ENCODE assay signal across 23 cellular contexts in the genomic region with DNA sequence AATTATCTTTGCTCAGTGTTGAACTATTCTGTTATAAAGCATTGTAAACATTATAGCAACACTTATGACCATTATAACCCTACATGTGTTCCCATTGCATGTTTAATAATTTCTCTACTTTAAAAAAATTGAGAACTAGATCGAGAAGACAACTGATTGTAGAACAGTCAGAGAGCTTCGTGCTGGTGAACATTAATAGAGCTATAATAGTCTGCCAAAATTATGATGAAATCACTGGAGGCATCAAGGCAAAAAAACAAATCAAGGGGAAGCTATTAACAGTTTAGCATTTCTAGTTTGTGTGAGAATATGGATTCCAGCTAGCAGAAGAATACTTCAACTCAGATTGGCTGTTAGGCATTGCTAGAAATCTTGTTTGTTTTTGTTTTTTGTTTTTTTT.
DNase-seq lines count a peak whose midpoint lies in the region; ATAC-seq, FAIRE-seq and TF ChIP-seq lines count a peak whose summit lies in the region.
"Had no signal": no experiment of that assay in that cellular context is flagged by ENCODE, and none has a peak within 500 bp of the region (broad histone marks: within the 10 kb centered on the region; RNA-seq: fewer than 3 reads in every experiment).

No MANE protein-coding gene starts in this region.

- BruUV-seq in endothelial cell of umbilical vein (replicated peaks; lab: Mats Ljungman, UMichigan): no TSS peak

- dilution Hi-C loops in endothelial cell of umbilical vein (cut with MboI; ENCODE audit: extremely low pct_ligation_motif_present, low sequenced_read_pairs): no loop called here

- H3K9me1 ChIP-seq in endothelial cell of umbilical vein (replicated peaks; ENCODE audit: control insufficient read depth, extremely low read depth, insufficient read depth, low read length): no peaks in the 10 kb centered on the region

- TF ChIP-seq CTCF in endothelial cell of umbilical vein (IDR thresholded peaks at IDR 0.05; ENCODE audit: extremely low read depth in 1 of 2, insufficient read depth in 1 of 2, low read depth in 1 of 2, low read length in 2 of 2) (no peak), right lobe of liver (IDR thresholded peaks at IDR 0.05) (no peak)

- ATAC-seq in left lobe of liver (peak; percentile 90), right lobe of liver (peak; percentile 49 to 82 (median 69))
- ATAC-seq in activated CD8-positive, alpha-beta memory T cell treated with anti-CD3 and anti-CD28 coated beads, Interleukin-2, amount 10 ng/mL, durations not matched to agents 7 days and 5 days: no peak
- no peak for ATAC-seq in stimulated activated effector memory CD8-positive, alpha-beta T cell treated with anti-CD3 and anti-CD28 coated beads, Interleukin-12 subunit alpha, Interleukin-12 subunit beta, amount 100 ng/mL, for 72 hours
- ATAC-seq: HCT116 had no signal

- H3K27ac Mint-ChIP-seq in activated CD8-positive, alpha-beta memory T cell treated with anti-CD3 and anti-CD28 coated beads, Interleukin-2, amount 10 ng/mL, durations not matched to agents 7 days and 5 days: no peak overlapping the region
- H3K27ac Mint-ChIP-seq in stimulated activated effector memory CD8-positive, alpha-beta T cell treated with anti-CD3 and anti-CD28 coated beads, Interleukin-12 subunit alpha, Interleukin-12 subunit beta, amount 100 ng/mL, for 72 hours: no peak overlapping the region
- H3K27ac Mint-ChIP-seq: CD14-positive monocyte; CD4-positive, alpha-beta T cell; CD8-positive, alpha-beta memory T cell had no signal

- WGBS in right lobe of liver (ENCODE audit: insufficient coverage, low coverage, low lambda C conversion rate, missing lambda C conversion rate): 26% methylated on average over 2 of the region's 2 CpGs

- no peak overlapping the region for H3K9ac ChIP-seq in endothelial cell of umbilical vein (replicated peaks; ENCODE audit: extremely low read depth, insufficient read depth, low read length)
- H3K9ac ChIP-seq: BLaER1 treated with 17β-estradiol and CSF1 and Interleukin-3, amounts not matched to agents 10 nM and 100 nM had no signal

- no peak overlapping the region for H3K4me2 ChIP-seq in endothelial cell of umbilical vein (ENCODE audit: insufficient read depth, low read length)
- H3K4me2 ChIP-seq: BLaER1 treated with 17β-estradiol and CSF1 and Interleukin-3, amounts not matched to agents 10 nM and 100 nM had no signal

- no peaks in the 10 kb centered on the region for H3K4me1 Mint-ChIP-seq in activated CD8-positive, alpha-beta memory T cell treated with anti-CD3 and anti-CD28 coated beads, Interleukin-2, amount 10 ng/mL, durations not matched to agents 7 days and 5 days
- H3K4me1 Mint-ChIP-seq in stimulated activated effector memory CD8-positive, alpha-beta T cell treated with anti-CD3 and anti-CD28 coated beads, Interleukin-12 subunit alpha, Interleukin-12 subunit beta, amount 100 ng/mL, for 72 hours: no peaks in the 10 kb centered on the region
- H3K4me1 Mint-ChIP-seq: CD14-positive monocyte had no signal

- POLR2A ChIA-PET in endothelial cell of umbilical vein (lab: Charles Lee): no interaction called here

- H3K9me3 Mint-ChIP-seq in activated CD8-positive, alpha-beta memory T cell treated with anti-CD3 and anti-CD28 coated beads, Interleukin-2, amount 10 ng/mL, durations not matched to agents 7 days and 5 days (ENCODE audit: low read depth): no peaks in the 10 kb centered on the region
- H3K9me3 Mint-ChIP-seq in stimulated activated effector memory CD8-positive, alpha-beta T cell treated with anti-CD3 and anti-CD28 coated beads, Interleukin-12 subunit alpha, Interleukin-12 subunit beta, amount 100 ng/mL, for 72 hours: no peaks in the 10 kb centered on the region
- H3K9me3 Mint-ChIP-seq: CD4-positive, alpha-beta T cell; CD8-positive, alpha-beta memory T cell; H9 had no signal

- no peak overlapping the region for H2AFZ ChIP-seq in endothelial cell of umbilical vein (ENCODE audit: low read depth, low read length)

- FAIRE-seq in endothelial cell of umbilical vein (lab: Jason Lieb, UNC): peak; percentile 52
- FAIRE-seq: D721Med, GM12891, GM18507 had no signal

- no peak overlapping the region for H3K4me3 Mint-ChIP-seq in activated CD8-positive, alpha-beta memory T cell treated with anti-CD3 and anti-CD28 coated beads, Interleukin-2, amount 10 ng/mL, durations not matched to agents 7 days and 5 days
- no peak overlapping the region for H3K4me3 Mint-ChIP-seq in stimulated activated effector memory CD8-positive, alpha-beta T cell treated with anti-CD3 and anti-CD28 coated beads, Interleukin-12 subunit alpha, Interleukin-12 subunit beta, amount 100 ng/mL, for 72 hours
- H3K4me3 Mint-ChIP-seq: CD14-positive monocyte; CD4-positive, alpha-beta T cell; CD8-positive, alpha-beta memory T cell; H9 had no signal

- H3K4me3 ChIP-seq in endothelial cell of umbilical vein (replicated peaks in 1 of 3; ENCODE audit: insufficient read depth in 1 of 3, low read depth in 1 of 3, low read length in 3 of 3) (no peak overlapping the region), right lobe of liver (no peak overlapping the region)
- H3K4me3 ChIP-seq: BLaER1 treated with 17β-estradiol and CSF1 and Interleukin-3, amounts not matched to agents 10 nM and 100 nM had no signal

- H3K9me3 ChIP-seq in endothelial cell of umbilical vein (replicated peaks; ENCODE audit: control insufficient read depth, insufficient read depth, low read length) (no peaks in the 10 kb centered on the region), right lobe of liver (no peaks in the 10 kb centered on the region)
- H3K9me3 ChIP-seq: BE2C; BLaER1 treated with 17β-estradiol and CSF1 and Interleukin-3, amounts not matched to agents 10 nM and 100 nM had no signal

- no peaks in the 10 kb centered on the region for H3K27me3 Mint-ChIP-seq in activated CD8-positive, alpha-beta memory T cell treated with anti-CD3 and anti-CD28 coated beads, Interleukin-2, amount 10 ng/mL, durations not matched to agents 7 days and 5 days
- H3K27me3 Mint-ChIP-seq: CD4-positive, alpha-beta T cell; CD8-positive, alpha-beta memory T cell had no signal

- no peaks in the 10 kb centered on the region for H3K79me2 ChIP-seq in endothelial cell of umbilical vein (ENCODE audit: control insufficient read depth, insufficient read depth, low read length)

- H3K27ac ChIP-seq in endothelial cell of umbilical vein (ENCODE audit: insufficient read depth, low read depth, low read length): no peak overlapping the region
- H3K27ac ChIP-seq in right lobe of liver: no peak overlapping the region
- H3K27ac ChIP-seq: BLaER1 treated with 17β-estradiol and CSF1 and Interleukin-3, amounts not matched to agents 10 nM and 100 nM had no signal

- H3K36me3 ChIP-seq in endothelial cell of umbilical vein (ENCODE audit: control insufficient read depth in 2 of 2, extremely low read depth in 1 of 2, insufficient read depth in 2 of 2, low read length in 2 of 2) (no peaks in the 10 kb centered on the region), right lobe of liver (no peaks in the 10 kb centered on the region)
- H3K36me3 ChIP-seq: BE2C; BLaER1 treated with 17β-estradiol and CSF1 and Interleukin-3, amounts not matched to agents 10 nM and 100 nM had no signal

- intact Hi-C loops in endothelial cell of umbilical vein (cut with micrococcal nuclease): no loop called here
- intact Hi-C loops in right lobe of liver (cut with DNase I): no loop called here

- H3K36me3 Mint-ChIP-seq in activated CD8-positive, alpha-beta memory T cell treated with anti-CD3 and anti-CD28 coated beads, Interleukin-2, amount 10 ng/mL, durations not matched to agents 7 days and 5 days: no peaks in the 10 kb centered on the region
- H3K36me3 Mint-ChIP-seq in stimulated activated effector memory CD8-positive, alpha-beta T cell treated with anti-CD3 and anti-CD28 coated beads, Interleukin-12 subunit alpha, Interleukin-12 subunit beta, amount 100 ng/mL, for 72 hours: no peaks in the 10 kb centered on the region
- H3K36me3 Mint-ChIP-seq: CD14-positive monocyte; CD8-positive, alpha-beta memory T cell had no signal

- H3K4me1 ChIP-seq in endothelial cell of umbilical vein (ENCODE audit: control insufficient read depth, extremely low read depth, insufficient read depth, low read length) (no peaks in the 10 kb centered on the region), right lobe of liver (peaks cover 0 to 3% (median 0%) of the 10 kb centered on the region in 4 donors)
- H3K4me1 ChIP-seq: BLaER1 treated with 17β-estradiol and CSF1 and Interleukin-3, amounts not matched to agents 10 nM and 100 nM had no signal

- CTCF ChIA-PET in endothelial cell of umbilical vein (lab: Charles Lee): no interaction called here
- CTCF ChIA-PET in activated CD8-positive, alpha-beta memory T cell treated with anti-CD3 and anti-CD28 coated beads, Interleukin-2, amount 10 ng/mL, durations not matched to agents 7 days and 5 days (lab: Charles Lee): no interaction called here

- no peaks in the 10 kb centered on the region for H4K20me1 ChIP-seq in endothelial cell of umbilical vein (replicated peaks; ENCODE audit: control insufficient read depth, extremely low read depth, insufficient read depth, low read length)
- H4K20me1 ChIP-seq: BLaER1 treated with 17β-estradiol and CSF1 and Interleukin-3, amounts not matched to agents 10 nM and 100 nM had no signal

- DNase-seq in GM03348 (ENCODE audit: low spot score) (peak; percentile 22), endothelial cell of umbilical vein (ENCODE audit: low read depth, low spot score) (no peak), left lobe of liver (ENCODE audit: low spot score) (no peak), right lobe of liver (no peak), ureter (ENCODE audit: low spot score) (no peak)
- DNase-seq in activated CD8-positive, alpha-beta memory T cell treated with anti-CD3 and anti-CD28 coated beads, Interleukin-2, amount 10 ng/mL, durations not matched to agents 7 days and 5 days: no peak
- no peak for DNase-seq in stimulated activated effector memory CD8-positive, alpha-beta T cell treated with anti-CD3 and anti-CD28 coated beads, Interleukin-12 subunit alpha, Interleukin-12 subunit beta, amount 100 ng/mL, for 72 hours (ENCODE audit: low spot score in 2 of 2)
- no peak for DNase-seq in activated CD4-positive, CD25-positive, alpha-beta regulatory T cell treated with anti-CD3 and anti-CD28 coated beads, Interleukin-2, amount 50 U/mL, for 72 hours
- DNase-seq: AML-193; BE2C; CD4-positive, alpha-beta T cell; CD8-positive, alpha-beta memory T cell; DMS 273 treated with DMSO at 0.1 percent for 48 hours; DMS79; EL; GDM1; H9 had no signal

- H3K27me3 ChIP-seq in endothelial cell of umbilical vein (ENCODE audit: control insufficient read depth in 2 of 2, insufficient read depth in 2 of 2, low read length in 2 of 2) (no peaks in the 10 kb centered on the region), right lobe of liver (no peaks in the 10 kb centered on the region)
- H3K27me3 ChIP-seq: BE2C; BLaER1 treated with 17β-estradiol and CSF1 and Interleukin-3, amounts not matched to agents 10 nM and 100 nM had no signal

- TF ChIP-seq POLR2A in endothelial cell of umbilical vein (IDR thresholded peaks at IDR 0.05; ENCODE audit: low read depth, low read length) (no peak), right lobe of liver (IDR thresholded peaks at IDR 0.05) (no peak)

TF ChIP-seq in endothelial cell of umbilical vein, 7 proteins besides CTCF, POLR2A, EP300 and RAD21 (continues in another document):
- no peak for TF ChIP-seq MYC (IDR thresholded peaks at IDR 0.05; ENCODE audit: low read depth, low read length)

Comparison
In these comparisons a context has a peak if more than half of its experiments do, and no peak if none do; other contexts are left out.
1. ATAC-seq: peak in left lobe of liver (single experiment) and right lobe of liver (4 of 4); none in activated CD8-positive, alpha-beta memory T cell treated with anti-CD3 and anti-CD28 coated beads, Interleukin-2, amount 10 ng/mL, durations not matched to agents 7 days and 5 days (single experiment) and stimulated activated effector memory CD8-positive, alpha-beta T cell treated with anti-CD3 and anti-CD28 coated beads, Interleukin-12 subunit alpha, Interleukin-12 subunit beta, amount 100 ng/mL, for 72 hours (single experiment).